9 cellular contexts compared by ENCODE assay signal in the genomic region with DNA sequence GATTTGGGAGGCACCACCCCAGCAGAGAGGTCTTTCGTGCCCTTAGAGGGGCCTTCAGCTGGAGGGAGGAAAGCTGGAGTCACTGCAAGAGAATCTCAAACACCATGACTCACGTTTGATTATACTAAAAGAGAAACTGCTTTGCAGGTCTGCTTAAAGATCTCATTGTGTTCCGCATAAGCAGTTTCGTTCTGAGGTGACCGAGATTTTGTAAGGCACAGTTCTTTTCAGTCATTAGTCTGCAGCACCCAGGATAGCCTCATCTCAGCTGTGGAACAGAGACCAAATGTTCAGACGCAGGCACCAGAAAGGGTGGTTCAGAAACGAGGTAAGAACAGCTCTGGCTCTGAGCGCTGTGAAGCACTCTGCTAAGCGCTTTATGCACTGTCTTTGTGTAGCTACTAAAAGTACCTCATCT.
DNase-seq lines count a peak whose midpoint lies in the region; ATAC-seq, FAIRE-seq and TF ChIP-seq lines count a peak whose summit lies in the region.
"Had no signal": no experiment of that assay in that cellular context is flagged by ENCODE, and none has a peak within 500 bp of the region (broad histone marks: within the 10 kb centered on the region; RNA-seq: fewer than 3 reads in every experiment).

No MANE protein-coding gene starts in this region.

- peak overlapping the region in 1 of 2 experiments; percentile 12 for H3K4ac ChIP-seq in mesenchymal stem cell (ENCODE audit: low read depth in 1 of 2, low read length in 2 of 2)

- H3K4me3 ChIP-seq in mesenchymal stem cell (ENCODE audit: insufficient read depth in 1 of 2, low read depth in 1 of 2, low read length in 2 of 2) = peak overlapping the region in 1 of 2 experiments; percentile 16

- H3K27me3 Mint-ChIP-seq in CD4-positive, alpha-beta T cell = peaks cover 13% of the 10 kb centered on the region
- no peaks in the 10 kb centered on the region for H3K27me3 Mint-ChIP-seq in activated B cell treated with CpG ODN at 0.5 μM for 24 hours

- H3K27me3 ChIP-seq in CD4-positive, alpha-beta T cell (ENCODE audit: control insufficient read depth, insufficient read depth, low read length) = no peaks in the 10 kb centered on the region
- peaks cover 4 to 29% of the 10 kb centered on the region in 2 experiments for H3K27me3 ChIP-seq in mesenchymal stem cell (ENCODE audit: control insufficient read depth in 1 of 2, insufficient read depth in 1 of 2, low read length in 2 of 2)

- H3K79me1 ChIP-seq in mesenchymal stem cell (replicated peaks; ENCODE audit: low read length, poor library complexity, severe bottlenecking) = no peaks in the 10 kb centered on the region

- H3K4me1 Mint-ChIP-seq in CD4-positive, alpha-beta T cell (ENCODE audit: low read depth) = peaks cover 11% of the 10 kb centered on the region
- H3K4me1 Mint-ChIP-seq in activated B cell treated with CpG ODN at 0.5 μM for 24 hours = peaks cover 19% of the 10 kb centered on the region

- no peaks in the 10 kb centered on the region for H3K36me3 Mint-ChIP-seq in CD4-positive, alpha-beta T cell (ENCODE audit: low read depth)
- H3K36me3 Mint-ChIP-seq in activated B cell treated with CpG ODN at 0.5 μM for 24 hours (ENCODE audit: low read depth) = no peaks in the 10 kb centered on the region

- WGBS in mesenchymal stem cell = 19% methylated on average over 9 of the region's 9 CpGs

- H3K27ac Mint-ChIP-seq in CD4-positive, alpha-beta T cell = no peak overlapping the region
- H3K27ac Mint-ChIP-seq in activated B cell treated with CpG ODN at 0.5 μM for 24 hours = peak overlapping the region; percentile 79

- peak overlapping the region; percentile 19 for H2BK120ac ChIP-seq in mesenchymal stem cell (ENCODE audit: low read depth, low read length)

- H2AFZ ChIP-seq in mesenchymal stem cell (ENCODE audit: low read depth, low read length) = peak overlapping the region; percentile 33

- CTCF ChIA-PET in CD4-positive, alpha-beta T cell (lab: Charles Lee) = interaction anchor here (1.5 kb wide), 1 partner anchor 22 kb away, joined by 3 read pairs; no protein-coding TSS in a partner anchor
- CTCF ChIA-PET in activated B cell treated with CpG ODN at 0.5 μM for 24 hours (lab: Charles Lee) = interaction anchor here (0.9 to 1.7 kb wide), 4 partner anchors 9 to 368 kb away, joined by 3 to 10 read pairs (median 6); no protein-coding TSS in a partner anchor

- H2BK5ac ChIP-seq in mesenchymal stem cell (ENCODE audit: low read depth, low read length, poor library complexity, severe bottlenecking) = no peak overlapping the region

- intact Hi-C loops in CD4-positive, alpha-beta T cell (cut with DNase I, micrococcal nuclease) = loop anchor here in 1 of 2 experiments (10.0 kb wide), 1 partner anchor 178 kb away; a partner anchor contains a TSS
- intact Hi-C loops in activated B cell treated with CpG ODN at 0.5 μM for 24 hours (cut with micrococcal nuclease) = loop anchor here (1.0 kb wide), 2 partner anchors 82 to 182 kb away; a partner anchor contains a TSS

- H4K91ac ChIP-seq in mesenchymal stem cell (ENCODE audit: low read length) = peak overlapping the region; percentile 30

- no peak for TF ChIP-seq CTCF in CD4-positive, alpha-beta T cell (IDR thresholded peaks at IDR 0.05)
- no peak for TF ChIP-seq CTCF in activated B cell treated with CpG ODN at 0.5 μM for 24 hours (IDR thresholded peaks at IDR 0.05)

- H3K9me3 Mint-ChIP-seq in CD4-positive, alpha-beta T cell = no peaks in the 10 kb centered on the region
- no peaks in the 10 kb centered on the region for H3K9me3 Mint-ChIP-seq in activated B cell treated with CpG ODN at 0.5 μM for 24 hours

- no peak for ATAC-seq in CD4-positive, alpha-beta T cell (ENCODE audit: poor library complexity)
- ATAC-seq in HG03108 (IDR thresholded peaks at IDR 0.05; ENCODE audit: unreplicated experiment) = peak; percentile 99
- ATAC-seq in activated B cell treated with CpG ODN at 0.5 μM for 24 hours (ENCODE audit: low read depth) = peak; percentile 96
- ATAC-seq: HCT116 had no signal

- H2AK5ac ChIP-seq in mesenchymal stem cell (ENCODE audit: low read length, severe bottlenecking) = no peak overlapping the region

- POLR2A ChIA-PET in CD4-positive, alpha-beta T cell (lab: Charles Lee) = no interaction called here
- POLR2A ChIA-PET in activated B cell treated with CpG ODN at 0.5 μM for 24 hours (lab: Charles Lee) = no interaction called here

- no peak overlapping the region for H3K14ac ChIP-seq in mesenchymal stem cell (ENCODE audit: low read length in 2 of 2)

- H2BK12ac ChIP-seq in mesenchymal stem cell (ENCODE audit: low read length in 2 of 2) = peak overlapping the region in 1 of 2 experiments; percentile 69

- no peak overlapping the region for H3K23ac ChIP-seq in mesenchymal stem cell (ENCODE audit: low read length in 2 of 2)

- no peak overlapping the region for H2BK15ac ChIP-seq in mesenchymal stem cell (ENCODE audit: low read depth, poor library complexity, severe bottlenecking)

- no peak for DNase-seq in CD4-positive, alpha-beta T cell
- DNase-seq in GM19239 (ENCODE audit: insufficient read length, low spot score) (peak; percentile 85), activated B cell treated with CpG ODN at 0.5 μM for 24 hours (no peak), mesenchymal stem cell (peak; percentile 89), SKM-1 (lab: John Stamatoyannopoulos, UW; ENCODE audit: unreplicated experiment) (no peak), HT-29 (ENCODE audit: low spot score) (no peak), NCI-H1417 (lab: John Stamatoyannopoulos, UW) (no peak)

- H3K4me1 ChIP-seq in mesenchymal stem cell (ENCODE audit: control insufficient read depth, insufficient read depth, low read depth, low read length) = peaks cover 7% of the 10 kb centered on the region

- no peak overlapping the region for H3K9ac ChIP-seq in mesenchymal stem cell (ENCODE audit: low read length)

- FAIRE-seq in GM19239 (lab: Jason Lieb, UNC) = peak; percentile 99

- H3K9me3 ChIP-seq in CD4-positive, alpha-beta T cell (ENCODE audit: control insufficient read depth, low read length) = no peaks in the 10 kb centered on the region
- H3K9me3 ChIP-seq in mesenchymal stem cell (ENCODE audit: control insufficient read depth, low read length) = no peaks in the 10 kb centered on the region

- no peak overlapping the region for H3K4me2 ChIP-seq in mesenchymal stem cell (ENCODE audit: low read length, poor library complexity, severe bottlenecking)

- no peak overlapping the region for H3K27ac ChIP-seq in CD4-positive, alpha-beta T cell (ENCODE audit: low read depth, low read length)
- no peak overlapping the region for H3K27ac ChIP-seq in mesenchymal stem cell (ENCODE audit: low read length, poor library complexity, severe bottlenecking)

- H3K36me3 ChIP-seq in mesenchymal stem cell (ENCODE audit: control insufficient read depth in 1 of 2, insufficient read depth in 2 of 2, low read depth in 1 of 2, low read length in 2 of 2) = no peaks in the 10 kb centered on the region

- H3K4me3 Mint-ChIP-seq in CD4-positive, alpha-beta T cell = peak overlapping the region; percentile 55
- peak overlapping the region; percentile 61 for H3K4me3 Mint-ChIP-seq in activated B cell treated with CpG ODN at 0.5 μM for 24 hours

- peak overlapping the region; percentile 81 for H4K8ac ChIP-seq in mesenchymal stem cell (ENCODE audit: low read length)

- H3K18ac ChIP-seq in mesenchymal stem cell (ENCODE audit: low read depth in 1 of 2, low read length in 2 of 2) = peak overlapping the region; percentile 10 to 79

Comparison
In these comparisons a context has a peak if more than half of its experiments do, and no peak if none do; other contexts are left out.
1. DNase-seq: peak in GM19239 (single experiment) and mesenchymal stem cell (single experiment); none in CD4-positive, alpha-beta T cell (0 of 10), activated B cell treated with CpG ODN at 0.5 μM for 24 hours (single experiment), SKM-1 (single experiment), HT-29 (single experiment) and NCI-H1417 (0 of 3).